1 cellular context compared by ENCODE assay signal in the genomic region with DNA sequence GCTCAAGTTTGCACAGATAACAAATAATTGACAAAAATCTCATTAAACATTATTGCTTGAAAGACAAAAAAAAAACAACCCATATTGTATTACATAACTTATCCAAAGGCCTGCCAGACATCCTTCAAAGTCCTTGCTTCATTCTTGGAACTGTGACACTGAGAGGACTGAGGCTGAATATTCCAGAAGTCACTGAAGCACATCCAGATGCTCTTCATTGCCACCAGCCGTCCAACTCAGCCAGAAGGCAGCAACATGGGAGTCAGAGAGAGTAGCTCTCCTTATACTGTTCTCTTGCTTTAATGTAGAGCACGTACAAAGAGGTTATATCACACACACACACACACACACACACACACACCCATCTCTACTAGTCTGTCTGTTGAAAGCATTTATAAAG.
TF ChIP-seq lines count a peak whose summit lies in the region.

No MANE protein-coding gene starts in this region.

TF ChIP-seq in IMR-90, 13 proteins besides CTCF, POLR2A, EP300 and RAD21:
- TF ChIP-seq SMC3 (IDR thresholded peaks at IDR 0.05; ENCODE audit: low read depth, low read length) (no peak), FOS (IDR thresholded peaks at IDR 0.05; ENCODE audit: low read depth, low read length) (no peak), MAFK (IDR thresholded peaks at IDR 0.05; ENCODE audit: low read depth, low read length) (no peak)
- TF ChIP-seq, protein P1, sequence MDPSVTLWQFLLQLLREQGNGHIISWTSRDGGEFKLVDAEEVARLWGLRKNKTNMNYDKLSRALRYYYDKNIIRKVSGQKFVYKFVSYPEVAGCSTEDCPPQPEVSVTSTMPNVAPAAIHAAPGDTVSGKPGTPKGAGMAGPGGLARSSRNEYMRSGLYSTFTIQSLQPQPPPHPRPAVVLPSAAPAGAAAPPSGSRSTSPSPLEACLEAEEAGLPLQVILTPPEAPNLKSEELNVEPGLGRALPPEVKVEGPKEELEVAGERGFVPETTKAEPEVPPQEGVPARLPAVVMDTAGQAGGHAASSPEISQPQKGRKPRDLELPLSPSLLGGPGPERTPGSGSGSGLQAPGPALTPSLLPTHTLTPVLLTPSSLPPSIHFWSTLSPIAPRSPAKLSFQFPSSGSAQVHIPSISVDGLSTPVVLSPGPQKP (IDR thresholded peaks at IDR 0.05; ENCODE audit: borderline replicate concordance, low read depth, low read length) = no peak
- TF ChIP-seq, protein P2, sequence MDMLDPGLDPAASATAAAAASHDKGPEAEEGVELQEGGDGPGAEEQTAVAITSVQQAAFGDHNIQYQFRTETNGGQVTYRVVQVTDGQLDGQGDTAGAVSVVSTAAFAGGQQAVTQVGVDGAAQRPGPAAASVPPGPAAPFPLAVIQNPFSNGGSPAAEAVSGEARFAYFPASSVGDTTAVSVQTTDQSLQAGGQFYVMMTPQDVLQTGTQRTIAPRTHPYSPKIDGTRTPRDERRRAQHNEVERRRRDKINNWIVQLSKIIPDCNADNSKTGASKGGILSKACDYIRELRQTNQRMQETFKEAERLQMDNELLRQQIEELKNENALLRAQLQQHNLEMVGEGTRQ (IDR thresholded peaks at IDR 0.05; ENCODE audit: low read depth, low read length) = no peak
